In genomic region chr2:199911052-199911876, GRCh38 we compare ENCODE assay signal across 1 cellular context.
TF ChIP-seq lines count a peak whose summit lies in the region.

A gene with protein sequence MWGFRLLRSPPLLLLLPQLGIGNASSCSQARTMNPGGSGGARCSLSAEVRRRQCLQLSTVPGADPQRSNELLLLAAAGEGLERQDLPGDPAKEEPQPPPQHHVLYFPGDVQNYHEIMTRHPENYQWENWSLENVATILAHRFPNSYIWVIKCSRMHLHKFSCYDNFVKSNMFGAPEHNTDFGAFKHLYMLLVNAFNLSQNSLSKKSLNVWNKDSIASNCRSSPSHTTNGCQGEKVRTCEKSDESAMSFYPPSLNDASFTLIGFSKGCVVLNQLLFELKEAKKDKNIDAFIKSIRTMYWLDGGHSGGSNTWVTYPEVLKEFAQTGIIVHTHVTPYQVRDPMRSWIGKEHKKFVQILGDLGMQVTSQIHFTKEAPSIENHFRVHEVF (plus strand): TSS chr2:199911293. CDS start chr2:199911439, 146 bp downstream.

TF ChIP-seq in HepG2, 621 proteins besides CTCF, POLR2A, EP300 and RAD21 (continued from another document and continues in another):
- TF ChIP-seq, protein P1, sequence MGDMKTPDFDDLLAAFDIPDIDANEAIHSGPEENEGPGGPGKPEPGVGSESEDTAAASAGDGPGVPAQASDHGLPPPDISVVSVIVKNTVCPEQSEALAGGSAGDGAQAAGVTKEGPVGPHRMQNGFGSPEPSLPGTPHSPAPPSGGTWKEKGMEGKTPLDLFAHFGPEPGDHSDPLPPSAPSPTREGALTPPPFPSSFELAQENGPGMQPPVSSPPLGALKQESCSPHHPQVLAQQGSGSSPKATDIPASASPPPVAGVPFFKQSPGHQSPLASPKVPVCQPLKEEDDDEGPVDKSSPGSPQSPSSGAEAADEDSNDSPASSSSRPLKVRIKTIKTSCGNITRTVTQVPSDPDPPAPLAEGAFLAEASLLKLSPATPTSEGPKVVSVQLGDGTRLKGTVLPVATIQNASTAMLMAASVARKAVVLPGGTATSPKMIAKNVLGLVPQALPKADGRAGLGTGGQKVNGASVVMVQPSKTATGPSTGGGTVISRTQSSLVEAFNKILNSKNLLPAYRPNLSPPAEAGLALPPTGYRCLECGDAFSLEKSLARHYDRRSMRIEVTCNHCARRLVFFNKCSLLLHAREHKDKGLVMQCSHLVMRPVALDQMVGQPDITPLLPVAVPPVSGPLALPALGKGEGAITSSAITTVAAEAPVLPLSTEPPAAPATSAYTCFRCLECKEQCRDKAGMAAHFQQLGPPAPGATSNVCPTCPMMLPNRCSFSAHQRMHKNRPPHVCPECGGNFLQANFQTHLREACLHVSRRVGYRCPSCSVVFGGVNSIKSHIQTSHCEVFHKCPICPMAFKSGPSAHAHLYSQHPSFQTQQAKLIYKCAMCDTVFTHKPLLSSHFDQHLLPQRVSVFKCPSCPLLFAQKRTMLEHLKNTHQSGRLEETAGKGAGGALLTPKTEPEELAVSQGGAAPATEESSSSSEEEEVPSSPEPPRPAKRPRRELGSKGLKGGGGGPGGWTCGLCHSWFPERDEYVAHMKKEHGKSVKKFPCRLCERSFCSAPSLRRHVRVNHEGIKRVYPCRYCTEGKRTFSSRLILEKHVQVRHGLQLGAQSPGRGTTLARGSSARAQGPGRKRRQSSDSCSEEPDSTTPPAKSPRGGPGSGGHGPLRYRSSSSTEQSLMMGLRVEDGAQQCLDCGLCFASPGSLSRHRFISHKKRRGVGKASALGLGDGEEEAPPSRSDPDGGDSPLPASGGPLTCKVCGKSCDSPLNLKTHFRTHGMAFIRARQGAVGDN (CRISPR knock-in tag; IDR thresholded peaks at IDR 0.05), result peak; percentile 98
- TF ChIP-seq HNRNPK (IDR thresholded peaks at IDR 0.05; ENCODE audit: low read depth, low read length, poor library complexity, severe bottlenecking) (peak; percentile 98), HOXD1 (CRISPR knock-in tag; IDR thresholded peaks at IDR 0.05) (peak; percentile 87; the same call in 1 of the 2 replicates), KMT2B (CRISPR knock-in tag; IDR thresholded peaks at IDR 0.05) (peak; percentile 90), TCF7L2 (IDR thresholded peaks at IDR 0.05; ENCODE audit: low read depth, low read length) (no peak), PITX1 (CRISPR knock-in tag; IDR thresholded peaks at IDR 0.05) (peak; percentile 56; the same call in 1 of the 2 replicates), MLX (CRISPR knock-in tag; IDR thresholded peaks at IDR 0.05) (no peak), MBD4 (IDR thresholded peaks at IDR 0.05; ENCODE audit: borderline replicate concordance, low read length) (no peak), STAG1 (CRISPR knock-in tag; IDR thresholded peaks at IDR 0.05) (no peak), EED (CRISPR knock-in tag; IDR thresholded peaks at IDR 0.05) (peak; percentile 97), ZNF263 (CRISPR knock-in tag; IDR thresholded peaks at IDR 0.05) (peak; percentile 40; the same call in 1 of the 2 replicates), E2F2 (CRISPR knock-in tag; IDR thresholded peaks at IDR 0.05; ENCODE audit: borderline replicate concordance) (no peak), KAT2B (IDR thresholded peaks at IDR 0.05; ENCODE audit: borderline replicate concordance, low read depth, low read length) (no peak), ZNF619 (CRISPR knock-in tag; IDR thresholded peaks at IDR 0.05) (no peak), IRF9 (CRISPR knock-in tag; IDR thresholded peaks at IDR 0.05; ENCODE audit: borderline replicate concordance) (peak; percentile 83; the same call in 1 of the 2 replicates), ZNF678 (CRISPR knock-in tag; IDR thresholded peaks at IDR 0.05) (0 out of 2 replicates have a peak, but pooled peaks have one; percentile 82), ELK4 (CRISPR knock-in tag; IDR thresholded peaks at IDR 0.05; ENCODE audit: borderline replicate concordance) (no peak), GMEB1 (CRISPR knock-in tag; IDR thresholded peaks at IDR 0.05; ENCODE audit: borderline replicate concordance) (peak; percentile 99), ZNF572 (CRISPR knock-in tag; IDR thresholded peaks at IDR 0.05) (peak; percentile 74; the same call in 1 of the 2 replicates), ZNF790 (CRISPR knock-in tag; IDR thresholded peaks at IDR 0.05; ENCODE audit: borderline replicate concordance) (peak; percentile 68; the same call in 1 of the 2 replicates), MIER3 (CRISPR knock-in tag; IDR thresholded peaks at IDR 0.05; ENCODE audit: borderline replicate concordance) (no peak; the same call in 1 of the 2 replicates), TP53 (CRISPR knock-in tag; conservative IDR thresholded peaks at IDR 0.05) (0 out of 2 replicates have a peak, but pooled peaks have one; percentile 60), ELF4 (CRISPR knock-in tag; IDR thresholded peaks at IDR 0.05; ENCODE audit: borderline replicate concordance) (no peak; the same call in 1 of the 2 replicates), NCOA2 (CRISPR knock-in tag; IDR thresholded peaks at IDR 0.05) (peak; percentile 9), ISL2 (CRISPR knock-in tag; IDR thresholded peaks at IDR 0.05) (peak; percentile 66; the same call in 1 of the 2 replicates), MEF2D (CRISPR knock-in tag; IDR thresholded peaks at IDR 0.05) (peak; percentile 71), ZNF878 (CRISPR knock-in tag; IDR thresholded peaks at IDR 0.05) (peak; percentile 90), ZSCAN12 (CRISPR knock-in tag; IDR thresholded peaks at IDR 0.05) (no peak), KLF12 (CRISPR knock-in tag; IDR thresholded peaks at IDR 0.05; ENCODE audit: borderline replicate concordance) (no peak), ZNF549 (CRISPR knock-in tag; IDR thresholded peaks at IDR 0.05) (peak; percentile 45; the same call in 1 of the 2 replicates), ZNF883 (CRISPR knock-in tag; IDR thresholded peaks at IDR 0.05; ENCODE audit: not compliant biosample characterization) (peak; percentile 95), ZNF574 (CRISPR knock-in tag; IDR thresholded peaks at IDR 0.05) (peak; percentile 76)
- TF ChIP-seq, protein P2, sequence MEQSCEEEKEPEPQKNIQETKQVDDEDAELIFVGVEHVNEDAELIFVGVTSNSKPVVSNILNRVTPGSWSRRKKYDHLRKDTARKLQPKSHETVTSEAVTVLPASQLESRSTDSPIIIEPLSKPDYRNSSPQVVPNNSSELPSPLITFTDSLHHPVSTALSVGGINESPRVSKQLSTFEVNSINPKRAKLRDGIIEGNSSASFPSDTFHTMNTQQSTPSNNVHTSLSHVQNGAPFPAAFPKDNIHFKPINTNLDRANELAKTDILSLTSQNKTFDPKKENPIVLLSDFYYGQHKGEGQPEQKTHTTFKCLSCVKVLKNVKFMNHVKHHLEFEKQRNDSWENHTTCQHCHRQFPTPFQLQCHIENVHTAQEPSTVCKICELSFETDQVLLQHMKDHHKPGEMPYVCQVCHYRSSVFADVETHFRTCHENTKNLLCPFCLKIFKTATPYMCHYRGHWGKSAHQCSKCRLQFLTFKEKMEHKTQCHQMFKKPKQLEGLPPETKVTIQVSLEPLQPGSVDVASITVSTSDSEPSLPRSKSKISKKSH (CRISPR knock-in tag; IDR thresholded peaks at IDR 0.05; ENCODE audit: borderline replicate concordance), result peak; percentile 78
- TF ChIP-seq, protein P3, sequence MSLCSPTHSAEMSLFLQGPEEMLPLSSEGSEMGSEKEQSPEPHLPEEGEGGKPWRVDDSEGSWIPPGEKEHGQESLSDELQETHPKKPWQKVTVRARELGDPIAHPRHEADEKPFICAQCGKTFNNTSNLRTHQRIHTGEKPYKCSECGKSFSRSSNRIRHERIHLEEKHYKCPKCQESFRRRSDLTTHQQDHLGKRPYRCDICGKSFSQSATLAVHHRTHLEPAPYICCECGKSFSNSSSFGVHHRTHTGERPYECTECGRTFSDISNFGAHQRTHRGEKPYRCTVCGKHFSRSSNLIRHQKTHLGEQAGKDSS (CRISPR knock-in tag; IDR thresholded peaks at IDR 0.05; ENCODE audit: borderline replicate concordance, low read depth), result 0 out of 2 replicates have a peak, but pooled peaks have one; percentile 20
- TF ChIP-seq, protein P4, sequence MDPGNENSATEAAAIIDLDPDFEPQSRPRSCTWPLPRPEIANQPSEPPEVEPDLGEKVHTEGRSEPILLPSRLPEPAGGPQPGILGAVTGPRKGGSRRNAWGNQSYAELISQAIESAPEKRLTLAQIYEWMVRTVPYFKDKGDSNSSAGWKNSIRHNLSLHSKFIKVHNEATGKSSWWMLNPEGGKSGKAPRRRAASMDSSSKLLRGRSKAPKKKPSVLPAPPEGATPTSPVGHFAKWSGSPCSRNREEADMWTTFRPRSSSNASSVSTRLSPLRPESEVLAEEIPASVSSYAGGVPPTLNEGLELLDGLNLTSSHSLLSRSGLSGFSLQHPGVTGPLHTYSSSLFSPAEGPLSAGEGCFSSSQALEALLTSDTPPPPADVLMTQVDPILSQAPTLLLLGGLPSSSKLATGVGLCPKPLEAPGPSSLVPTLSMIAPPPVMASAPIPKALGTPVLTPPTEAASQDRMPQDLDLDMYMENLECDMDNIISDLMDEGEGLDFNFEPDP (CRISPR knock-in tag; conservative IDR thresholded peaks at IDR 0.05), result no peak
- TF ChIP-seq, protein P5, sequence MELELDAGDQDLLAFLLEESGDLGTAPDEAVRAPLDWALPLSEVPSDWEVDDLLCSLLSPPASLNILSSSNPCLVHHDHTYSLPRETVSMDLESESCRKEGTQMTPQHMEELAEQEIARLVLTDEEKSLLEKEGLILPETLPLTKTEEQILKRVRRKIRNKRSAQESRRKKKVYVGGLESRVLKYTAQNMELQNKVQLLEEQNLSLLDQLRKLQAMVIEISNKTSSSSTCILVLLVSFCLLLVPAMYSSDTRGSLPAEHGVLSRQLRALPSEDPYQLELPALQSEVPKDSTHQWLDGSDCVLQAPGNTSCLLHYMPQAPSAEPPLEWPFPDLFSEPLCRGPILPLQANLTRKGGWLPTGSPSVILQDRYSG (CRISPR knock-in tag; IDR thresholded peaks at IDR 0.05), result no peak
